12 cellular contexts compared by ENCODE assay signal in genomic region chr5:154242964-154243376, GRCh38. TPM values are rescaled to one million over a fixed set of nuclear protein-coding genes. Genes with fewer than 3 reads are reported as not detected.
DNase-seq lines count a peak whose midpoint lies in the region; ATAC-seq and TF ChIP-seq lines count a peak whose summit lies in the region.
"Had no signal": no experiment of that assay in that cellular context is flagged by ENCODE, and none has a peak within 500 bp of the region (broad histone marks: within the 10 kb centered on the region; RNA-seq: fewer than 3 reads in every experiment).

No MANE protein-coding gene starts in this region.

- ATAC-seq in HG02610 (IDR thresholded peaks at IDR 0.05; ENCODE audit: unreplicated experiment) = peak; percentile 79
- ATAC-seq in HG03442 (IDR thresholded peaks at IDR 0.05; ENCODE audit: unreplicated experiment) = peak; percentile 61
- ATAC-seq in activated T-cell treated with anti-CD3 and anti-CD28 coated beads, Interleukin-2, amount 50 U/mL, for 4 hours = no peak
- ATAC-seq: A549, mucosa of descending colon had no signal

- peaks cover 8% of the 10 kb centered on the region for H4K20me1 ChIP-seq in smooth muscle cell (ENCODE audit: low read depth)

- H2AFZ ChIP-seq in smooth muscle cell (ENCODE audit: low read depth) = no peak overlapping the region

- TF ChIP-seq POLR2A in thyroid gland (IDR thresholded peaks at IDR 0.05) = no peak

- peak overlapping the region; percentile 39 to 56 (median 41) for H3K27ac ChIP-seq in thyroid gland
- H3K27ac ChIP-seq in smooth muscle cell (ENCODE audit: low read depth) = no peak overlapping the region

- 0 to 5% methylated on average over 1 of the region's 1 CpG for WGBS in thyroid gland, 2 donors
- WGBS in smooth muscle cell (ENCODE audit: low lambda C conversion rate) = 3% methylated on average over 1 of the region's 1 CpG

- peaks cover 4% of the 10 kb centered on the region for H3K36me3 Mint-ChIP-seq in activated CD4-positive, alpha-beta T cell treated with anti-CD3 and anti-CD28 coated beads, Interleukin-2, amount 10 ng/mL, durations not matched to agents 24 days and 14 days (ENCODE audit: low read depth)
- peaks cover 10% of the 10 kb centered on the region for H3K36me3 Mint-ChIP-seq in activated T-cell treated with anti-CD3 and anti-CD28 coated beads, Interleukin-2, amount 50 U/mL, for 4 hours (ENCODE audit: insufficient read depth)
- H3K36me3 Mint-ChIP-seq: activated naive CD4-positive, alpha-beta T cell treated with anti-CD3 and anti-CD28 coated beads, Interleukin-2, amount 10 ng/mL, durations not matched to agents 7 days and 5 days had no signal

- H3K4me1 ChIP-seq in thyroid gland (peaks cover 46 to 47% of the 10 kb centered on the region in 2 donors), smooth muscle cell (ENCODE audit: low read depth) (peaks cover 38% of the 10 kb centered on the region)

- DNase-seq in activated CD4-positive, alpha-beta T cell treated with anti-CD3 and anti-CD28 coated beads, Interleukin-2, amount 10 ng/mL, durations not matched to agents 24 days and 14 days = peak; percentile 40
- DNase-seq in activated CD4-positive, alpha-beta T cell treated with anti-CD3 and anti-CD28 coated beads for 48 hours = no peak
- DNase-seq in thyroid gland (no peak), smooth muscle cell (lab: John Stamatoyannopoulos, UW; ENCODE audit: unreplicated experiment) (no peak)
- no peak for DNase-seq in activated T-cell treated with anti-CD3 and anti-CD28 coated beads, Interleukin-2, amount 50 U/mL, for 4 hours
- no peak for DNase-seq in stimulated activated CD4-positive, alpha-beta T cell treated with anti-CD3 and anti-CD28 coated beads, Interleukin-15, amount 100 ng/mL, for 24 hours
- DNase-seq: activated naive CD4-positive, alpha-beta T cell treated with anti-CD3 and anti-CD28 coated beads, Interleukin-2, amount 10 ng/mL, durations not matched to agents 7 days and 5 days; mucosa of descending colon; stimulated activated CD4-positive, alpha-beta T cell treated with anti-CD3 and anti-CD28 coated beads, Interleukin-4, amount 100 ng/mL, for 24 hours had no signal

- no peak overlapping the region for H3K4me3 ChIP-seq in thyroid gland (replicated peaks in 1 of 3)
- no peak overlapping the region for H3K4me3 ChIP-seq in smooth muscle cell
- H3K4me3 ChIP-seq: A549, mucosa of descending colon had no signal

- TF ChIP-seq CTCF in thyroid gland (IDR thresholded peaks at IDR 0.05) (no peak), smooth muscle cell (IDR thresholded peaks at IDR 0.05; ENCODE audit: borderline replicate concordance, insufficient read depth, poor library complexity, severe bottlenecking) (no peak)

- H3K4me1 Mint-ChIP-seq in activated CD4-positive, alpha-beta T cell treated with anti-CD3 and anti-CD28 coated beads, Interleukin-2, amount 10 ng/mL, durations not matched to agents 24 days and 14 days = peaks cover 32% of the 10 kb centered on the region
- peaks cover 24% of the 10 kb centered on the region for H3K4me1 Mint-ChIP-seq in activated T-cell treated with anti-CD3 and anti-CD28 coated beads, Interleukin-2, amount 50 U/mL, for 4 hours (ENCODE audit: low read depth)

- no peak overlapping the region for H3K4me3 Mint-ChIP-seq in activated CD4-positive, alpha-beta T cell treated with anti-CD3 and anti-CD28 coated beads, Interleukin-2, amount 10 ng/mL, durations not matched to agents 24 days and 14 days
- H3K4me3 Mint-ChIP-seq in activated T-cell treated with anti-CD3 and anti-CD28 coated beads, Interleukin-2, amount 50 U/mL, for 4 hours = no peak overlapping the region
- H3K4me3 Mint-ChIP-seq: activated naive CD4-positive, alpha-beta T cell treated with anti-CD3 and anti-CD28 coated beads, Interleukin-2, amount 10 ng/mL, durations not matched to agents 7 days and 5 days had no signal

- H3K27me3 ChIP-seq in thyroid gland (no peaks in the 10 kb centered on the region), smooth muscle cell (ENCODE audit: low read depth) (no peaks in the 10 kb centered on the region)

- no peaks in the 10 kb centered on the region for H3K9me3 Mint-ChIP-seq in activated CD4-positive, alpha-beta T cell treated with anti-CD3 and anti-CD28 coated beads, Interleukin-2, amount 10 ng/mL, durations not matched to agents 24 days and 14 days
- no peaks in the 10 kb centered on the region for H3K9me3 Mint-ChIP-seq in activated T-cell treated with anti-CD3 and anti-CD28 coated beads, Interleukin-2, amount 50 U/mL, for 4 hours
- H3K9me3 Mint-ChIP-seq: activated naive CD4-positive, alpha-beta T cell treated with anti-CD3 and anti-CD28 coated beads, Interleukin-2, amount 10 ng/mL, durations not matched to agents 7 days and 5 days had no signal

- H3K9me3 ChIP-seq in thyroid gland (no peaks in the 10 kb centered on the region), smooth muscle cell (replicated peaks; ENCODE audit: low read depth) (no peaks in the 10 kb centered on the region)
- H3K9me3 ChIP-seq: A549, mucosa of descending colon had no signal

- H3K36me3 ChIP-seq in thyroid gland (no peaks in the 10 kb centered on the region), smooth muscle cell (ENCODE audit: low read depth) (no peaks in the 10 kb centered on the region)

- no peak overlapping the region for H3K4me2 ChIP-seq in smooth muscle cell
- H3K4me2 ChIP-seq: A549 had no signal

- no peaks in the 10 kb centered on the region for H3K27me3 Mint-ChIP-seq in activated CD4-positive, alpha-beta T cell treated with anti-CD3 and anti-CD28 coated beads, Interleukin-2, amount 10 ng/mL, durations not matched to agents 24 days and 14 days
- H3K27me3 Mint-ChIP-seq in activated T-cell treated with anti-CD3 and anti-CD28 coated beads, Interleukin-2, amount 50 U/mL, for 4 hours (ENCODE audit: low read depth) = no peaks in the 10 kb centered on the region
- H3K27me3 Mint-ChIP-seq: activated naive CD4-positive, alpha-beta T cell treated with anti-CD3 and anti-CD28 coated beads, Interleukin-2, amount 10 ng/mL, durations not matched to agents 7 days and 5 days had no signal

- no peak overlapping the region for H3K9ac ChIP-seq in smooth muscle cell (ENCODE audit: low read depth)

- H3K27ac Mint-ChIP-seq in activated CD4-positive, alpha-beta T cell treated with anti-CD3 and anti-CD28 coated beads, Interleukin-2, amount 10 ng/mL, durations not matched to agents 24 days and 14 days = no peak overlapping the region
- H3K27ac Mint-ChIP-seq: activated naive CD4-positive, alpha-beta T cell treated with anti-CD3 and anti-CD28 coated beads, Interleukin-2, amount 10 ng/mL, durations not matched to agents 7 days and 5 days had no signal

- peaks cover 11% of the 10 kb centered on the region for H3K79me2 ChIP-seq in smooth muscle cell (ENCODE audit: low read depth)

- intact Hi-C loops in activated CD4-positive, alpha-beta T cell treated with anti-CD3 and anti-CD28 coated beads, Interleukin-2, amount 10 ng/mL, durations not matched to agents 24 days and 14 days (cut with micrococcal nuclease) = no loop called here
- intact Hi-C loops in thyroid gland (cut with DNase I) = no loop called here

- no peaks in the 10 kb centered on the region for H3F3A ChIP-seq in smooth muscle cell (ENCODE audit: low read depth)

RNA-seq across cellular contexts. Expression of gene GALNT10, which starts 52.4 kb away (rescaled TPM):
- total RNA-seq in activated CD4-positive, alpha-beta T cell treated with anti-CD3 and anti-CD28 coated beads, Interleukin-2, amount 10 ng/mL, durations not matched to agents 24 days and 14 days = 42.7 and 50.7 TPM in 2 replicates
- total RNA-seq in thyroid gland (10 to 100 TPM; 33.3 to 69.6 (median 58.1) TPM), smooth muscle cell (24.6 and 28.4 TPM in 2 replicates)
- total RNA-seq in activated T-cell treated with anti-CD3 and anti-CD28 coated beads, Interleukin-2, amount 50 U/mL, for 4 hours = 10 to 100 TPM; 26.8 to 34.8 (median 34.6) TPM
- 23.6 and 25.9 TPM in 2 replicates for polyA plus RNA-seq in smooth muscle cell

Comparison
In these comparisons a context has a peak if more than half of its experiments do, and no peak if none do; other contexts are left out.
1. ATAC-seq: peak in HG02610 (single experiment) and HG03442 (single experiment); none in activated T-cell treated with anti-CD3 and anti-CD28 coated beads, Interleukin-2, amount 50 U/mL, for 4 hours (0 of 2).